In the genomic region with DNA sequence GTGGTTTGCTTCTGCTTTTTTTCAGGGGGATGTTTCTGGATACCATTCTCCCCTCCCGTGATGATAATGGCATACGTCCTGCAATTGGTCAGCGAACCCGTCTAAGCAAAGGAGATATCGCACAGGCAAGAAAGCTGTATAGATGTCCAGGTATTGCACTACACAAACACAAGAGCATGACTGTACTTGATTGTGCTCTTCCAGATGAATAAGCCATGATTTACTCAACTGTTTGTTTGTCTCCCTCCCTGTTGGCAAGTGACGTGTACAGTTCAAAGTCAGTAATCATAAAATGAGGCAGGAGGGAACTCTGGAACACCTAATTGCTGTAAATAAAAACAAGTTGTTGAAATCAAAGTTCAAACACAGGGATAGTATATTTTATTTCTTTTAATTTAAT, we compare ENCODE assay signal across 16 cellular contexts.
"Had no signal": no experiment of that assay in that cellular context is flagged by ENCODE, and none has a peak within 500 bp of the region (broad histone marks: within the 10 kb centered on the region; RNA-seq: fewer than 3 reads in every experiment).

No MANE protein-coding gene starts in this region.

- H3K27me3 Mint-ChIP-seq: activated CD8-positive, alpha-beta memory T cell treated with anti-CD3 and anti-CD28 coated beads, Interleukin-2, amount 10 ng/mL, durations not matched to agents 7 days and 5 days; activated T-cell treated with anti-CD3 and anti-CD28 coated beads, Interleukin-2, amount 50 U/mL, for 24 hours had no signal

- H3K36me3 Mint-ChIP-seq: activated CD8-positive, alpha-beta memory T cell treated with anti-CD3 and anti-CD28 coated beads, Interleukin-2, amount 10 ng/mL, durations not matched to agents 7 days and 5 days; activated naive CD4-positive, alpha-beta T cell treated with anti-CD3 and anti-CD28 coated beads, Interleukin-2, amount 50 U/mL, for 72 hours; mesothelial cell of epicardium; neural progenitor cell had no signal

- H3K4me3 Mint-ChIP-seq: activated CD8-positive, alpha-beta memory T cell treated with anti-CD3 and anti-CD28 coated beads, Interleukin-2, amount 10 ng/mL, durations not matched to agents 7 days and 5 days; activated T-cell treated with anti-CD3 and anti-CD28 coated beads, Interleukin-2, amount 50 U/mL, for 24 hours; mesothelial cell of epicardium; neural progenitor cell had no signal

- H3K36me3 ChIP-seq: heart right ventricle, neural progenitor cell, ovary, stomach, thoracic aorta had no signal

- DNase-seq: activated CD4-positive, alpha-beta T cell treated with anti-CD3 and anti-CD28 coated beads, Interleukin-2, amount 50 U/mL, for 48 hours; activated CD4-positive, CD25-positive, alpha-beta regulatory T cell treated with anti-CD3 and anti-CD28 coated beads, Interleukin-2, amount 50 U/mL, for 72 hours; activated CD8-positive, alpha-beta memory T cell treated with anti-CD3 and anti-CD28 coated beads, Interleukin-2, amount 10 ng/mL, durations not matched to agents 7 days and 5 days; activated effector memory CD4-positive, alpha-beta T cell treated with Interleukin-2 at 50 U/mL for 16 hours; activated T-cell treated with anti-CD3 and anti-CD28 coated beads, Interleukin-2, amount 50 U/mL, for 24 hours; amygdala; foreskin melanocyte; heart right ventricle; kidney; ovary; stomach; T-helper 2 cell had no signal

- H3K9me3 ChIP-seq: ovary, stomach, thoracic aorta had no signal

- H3K4me1 Mint-ChIP-seq: activated CD8-positive, alpha-beta memory T cell treated with anti-CD3 and anti-CD28 coated beads, Interleukin-2, amount 10 ng/mL, durations not matched to agents 7 days and 5 days; mesothelial cell of epicardium; neural progenitor cell had no signal

- H3K27me3 ChIP-seq: heart right ventricle, neural progenitor cell, ovary, stomach had no signal

- H3K4me3 ChIP-seq: heart right ventricle, neural progenitor cell, ovary, stomach, thoracic aorta had no signal

- H3K27ac Mint-ChIP-seq: activated CD8-positive, alpha-beta memory T cell treated with anti-CD3 and anti-CD28 coated beads, Interleukin-2, amount 10 ng/mL, durations not matched to agents 7 days and 5 days; activated naive CD4-positive, alpha-beta T cell treated with anti-CD3 and anti-CD28 coated beads, Interleukin-2, amount 50 U/mL, for 72 hours; activated T-cell treated with anti-CD3 and anti-CD28 coated beads, Interleukin-2, amount 50 U/mL, for 24 hours; mesothelial cell of epicardium; neural progenitor cell had no signal

- H3K4me1 ChIP-seq: heart right ventricle, neural progenitor cell, stomach had no signal

- H3K27ac ChIP-seq: heart right ventricle, neural progenitor cell, ovary, stomach, thoracic aorta had no signal
